8 cellular contexts compared by ENCODE assay signal in the genomic region with DNA sequence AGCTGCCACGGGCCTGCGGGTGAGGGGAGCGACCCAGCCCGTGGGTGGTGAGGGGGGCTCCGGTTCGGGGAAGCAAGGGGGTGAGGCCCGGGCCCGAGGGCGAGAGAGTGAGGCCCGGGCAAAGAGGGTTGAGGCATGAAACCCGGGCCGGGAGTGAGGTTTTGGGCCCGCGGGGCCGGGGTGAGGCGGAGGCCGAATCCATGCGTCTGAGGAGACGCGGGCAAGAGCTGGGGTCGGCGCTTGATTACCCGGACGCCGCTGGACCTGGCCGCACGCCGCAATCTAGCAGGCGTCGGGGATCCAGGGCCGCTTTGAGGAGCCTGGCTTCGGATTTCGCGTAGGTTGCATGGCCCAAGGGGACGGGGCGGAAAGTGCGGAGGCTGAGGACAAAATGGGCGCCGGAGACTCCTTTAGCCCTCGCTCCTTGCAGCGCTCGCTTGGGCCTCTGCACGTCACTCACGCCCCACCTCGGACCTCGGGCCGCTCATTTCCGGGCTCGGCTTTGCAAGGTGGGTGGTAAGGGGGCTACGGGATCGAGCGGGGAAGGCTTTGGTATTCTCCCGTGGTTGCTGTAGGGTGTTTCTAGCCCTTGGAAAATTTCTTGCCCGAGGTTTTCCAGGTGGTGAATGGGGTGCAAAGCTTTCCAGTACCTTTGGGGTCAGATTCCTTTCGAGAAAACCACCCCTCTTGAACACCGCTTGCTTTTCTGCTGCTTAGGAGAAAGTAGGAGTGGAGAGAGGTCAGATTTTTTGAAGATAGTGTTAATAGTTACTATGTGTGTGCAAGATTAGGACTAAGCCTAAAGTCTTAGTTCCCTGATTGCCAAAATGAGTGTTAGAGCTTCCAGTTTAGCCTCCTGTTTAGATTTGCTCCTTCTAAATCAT. TPM values are rescaled to one million over a fixed set of nuclear protein-coding genes. Genes with fewer than 3 reads are reported as not detected.
A peak's percentile ranks its signal among the peaks of the same experiment; 100 is the strongest.
DNase-seq lines count a peak whose midpoint lies in the region; ATAC-seq and TF ChIP-seq lines count a peak whose summit lies in the region.

No MANE protein-coding gene starts in this region.

- peak overlapping the region; percentile 88 to 99 (median 97) for H3K27ac ChIP-seq in BLaER1 treated with 17β-estradiol and CSF1 and Interleukin-3, amounts not matched to agents 10 nM and 100 nM
- peak overlapping the region; percentile 55 for H3K27ac ChIP-seq in OCI-LY3 (ENCODE audit: low read length)
- H3K27ac ChIP-seq in thoracic aorta, result peak overlapping the region; percentile 96 to 98

- peak overlapping the region; percentile 71 to 99 (median 94) for H3K4me3 ChIP-seq in BLaER1 treated with 17β-estradiol and CSF1 and Interleukin-3, amounts not matched to agents 10 nM and 100 nM
- H3K4me3 ChIP-seq in OCI-LY3 (ENCODE audit: low read length) (peak overlapping the region; percentile 98), thoracic aorta (peak overlapping the region; percentile 86)

- H3K27me3 Mint-ChIP-seq in neural crest cell (ENCODE audit: low read depth), result peaks cover 17% of the 10 kb centered on the region

- H3K36me3 ChIP-seq in BLaER1 treated with 17β-estradiol and CSF1 and Interleukin-3, amounts not matched to agents 10 nM and 100 nM, result peaks cover 0 to 23% (median 7%) of the 10 kb centered on the region in 11 experiments; a peak in 12 of 22 replicates
- H3K36me3 ChIP-seq in OCI-LY3 (replicated peaks; ENCODE audit: low read depth, low read length) (peaks cover 8% of the 10 kb centered on the region), thoracic aorta (no peaks in the 10 kb centered on the region)

- peaks cover 57% of the 10 kb centered on the region for H3K79me2 ChIP-seq in OCI-LY3 (ENCODE audit: low read length)

- peaks cover 36% of the 10 kb centered on the region for H3K4me1 Mint-ChIP-seq in neural crest cell

- H3K4me2 ChIP-seq in BLaER1 treated with 17β-estradiol and CSF1 and Interleukin-3, amounts not matched to agents 10 nM and 100 nM, result peak overlapping the region; percentile 82 to 97 (median 86)
- H3K4me2 ChIP-seq in OCI-LY3 (ENCODE audit: low read length), result peak overlapping the region; percentile 79

- peaks cover 0 to 9% (median 0%) of the 10 kb centered on the region in 11 experiments; a peak in 2 of 22 replicates for H3K9me3 ChIP-seq in BLaER1 treated with 17β-estradiol and CSF1 and Interleukin-3, amounts not matched to agents 10 nM and 100 nM (replicated peaks in 1 of 11)
- H3K9me3 ChIP-seq in OCI-LY3 (ENCODE audit: insufficient read depth, low read length) (no peaks in the 10 kb centered on the region), thoracic aorta (no peaks in the 10 kb centered on the region)

- H3K27me3 ChIP-seq in BLaER1 treated with 17β-estradiol and CSF1 and Interleukin-3, amounts not matched to agents 10 nM and 100 nM, result no peaks in the 10 kb centered on the region
- no peaks in the 10 kb centered on the region for H3K27me3 ChIP-seq in OCI-LY3 (ENCODE audit: low read depth, low read length)
- no peaks in the 10 kb centered on the region for H3K27me3 ChIP-seq in thoracic aorta (replicated peaks; ENCODE audit: insufficient read depth)

- H3K4me3 Mint-ChIP-seq in neural crest cell, result peak overlapping the region; percentile 91

- peak; percentile 48 for ATAC-seq in GM19035 (IDR thresholded peaks at IDR 0.05; ENCODE audit: unreplicated experiment)
- ATAC-seq in HG03280 (IDR thresholded peaks at IDR 0.05; ENCODE audit: unreplicated experiment), result peak; percentile 45
- ATAC-seq in thoracic aorta (ENCODE audit: insufficient number of reproducible peaks, low FRiP score, low read depth), result no peak

- peak overlapping the region; percentile 97 to 99 (median 99) for H3K9ac ChIP-seq in BLaER1 treated with 17β-estradiol and CSF1 and Interleukin-3, amounts not matched to agents 10 nM and 100 nM
- peak overlapping the region; percentile 93 for H3K9ac ChIP-seq in OCI-LY3 (ENCODE audit: low read length)

- H3K36me3 Mint-ChIP-seq in neural crest cell (ENCODE audit: low read depth), result peaks cover 9% of the 10 kb centered on the region

- peaks cover 23 to 34% (median 26%) of the 10 kb centered on the region in 10 experiments for H3K4me1 ChIP-seq in BLaER1 treated with 17β-estradiol and CSF1 and Interleukin-3, amounts not matched to agents 10 nM and 100 nM
- H3K4me1 ChIP-seq in OCI-LY3 (ENCODE audit: low read length) (peaks cover 21% of the 10 kb centered on the region), thoracic aorta (ENCODE audit: control insufficient read depth in 1 of 2, low read depth in 2 of 2) (peaks cover 19 to 37% of the 10 kb centered on the region in 2 donors)

- TF ChIP-seq CTCF in OCI-LY3 (IDR thresholded peaks at IDR 0.05; ENCODE audit: low read depth, low read length), result no peak
- TF ChIP-seq CTCF in neural crest cell (conservative IDR thresholded peaks at IDR 0.05), result no peak
- TF ChIP-seq CTCF in thoracic aorta (IDR thresholded peaks at IDR 0.05), result no peak

- peaks cover 0 to 45% (median 25%) of the 10 kb centered on the region in 11 experiments; a peak in 11 of 22 replicates for H4K20me1 ChIP-seq in BLaER1 treated with 17β-estradiol and CSF1 and Interleukin-3, amounts not matched to agents 10 nM and 100 nM
- H4K20me1 ChIP-seq in OCI-LY3 (ENCODE audit: insufficient read depth, low read length), result peaks cover 45% of the 10 kb centered on the region

- peak overlapping the region; percentile 42 for H2AFZ ChIP-seq in OCI-LY3 (ENCODE audit: low read depth, low read length)

- peak overlapping the region; percentile 99 for H3K27ac Mint-ChIP-seq in neural crest cell (ENCODE audit: unreplicated experiment)

- DNase-seq in activated effector memory CD4-positive, alpha-beta T cell treated with Interleukin-2 at 50 U/mL for 16 hours, result peak; percentile 18
- DNase-seq in fibroblast of the conjunctiva (ENCODE audit: low read depth), result peak; percentile 33
- peak; percentile 61 for DNase-seq in neural crest cell (ENCODE audit: low read depth, low spot score)
- DNase-seq in thoracic aorta (ENCODE audit: low spot score), result no peak

- peaks cover 4% of the 10 kb centered on the region for H3K9me3 Mint-ChIP-seq in neural crest cell

RNA-seq across cellular contexts. Expression of gene SLC25A36, which starts 0.8 kb away (rescaled TPM):
- total RNA-seq in neural crest cell (68.2 and 71.2 TPM in 2 replicates), thoracic aorta (100 to 1,000 TPM in 1 of 2 donors, 10 to 100 TPM in 1; 56.7 to 149 TPM)
